ENCODE assay signal across 7 cellular contexts in genomic region chr6:8679823-8680222, GRCh38.
"Had no signal": no experiment of that assay in that cellular context is flagged by ENCODE, and none has a peak within 500 bp of the region (broad histone marks: within the 10 kb centered on the region; RNA-seq: fewer than 3 reads in every experiment).

No MANE protein-coding gene starts in this region.

- ATAC-seq: GM23338 had no signal

- H3K4me2 ChIP-seq: GM23338 had no signal

- DNase-seq: H9, HCEC 1CT, KG1 had no signal

- H3K4me3 ChIP-seq: GM23338 had no signal

- H3K27ac ChIP-seq: HL-60 had no signal

- H2AFZ ChIP-seq: GM23338 had no signal

- FAIRE-seq: H1, H54 had no signal
